ENCODE assay signal across 2 cellular contexts in genomic region chr1:55974714-55975441, GRCh38.
TF ChIP-seq lines count a peak whose summit lies in the region.

No MANE protein-coding gene starts in this region.

TF ChIP-seq in IMR-90, 13 proteins besides CTCF, POLR2A, EP300 and RAD21:
- TF ChIP-seq MAZ (IDR thresholded peaks at IDR 0.05; ENCODE audit: borderline replicate concordance, low read depth, low read length), result no peak
- TF ChIP-seq CEBPB (IDR thresholded peaks at IDR 0.05; ENCODE audit: low read depth, low read length), result peak; percentile 58; the same call in 1 of the 2 replicates
- no peak for TF ChIP-seq BHLHE40 (IDR thresholded peaks at IDR 0.05; ENCODE audit: low read depth, low read length)
- TF ChIP-seq RFX5 (IDR thresholded peaks at IDR 0.05; ENCODE audit: low read depth, low read length), result no peak
- no peak for TF ChIP-seq MXI1 (IDR thresholded peaks at IDR 0.05; ENCODE audit: borderline replicate concordance, low read depth, low read length)

TF ChIP-seq in endothelial cell of umbilical vein, 7 proteins besides CTCF, POLR2A, EP300 and RAD21:
- TF ChIP-seq GATA2 (IDR thresholded peaks at IDR 0.05; ENCODE audit: insufficient read depth, insufficient read length, low read depth, low read length) (no peak), FOS (IDR thresholded peaks at IDR 0.05; ENCODE audit: borderline replicate concordance, insufficient read depth, low read length) (no peak), EZH2 (IDR thresholded peaks at IDR 0.05; ENCODE audit: borderline replicate concordance, low read depth, low read length, severe bottlenecking) (no peak), MYC (IDR thresholded peaks at IDR 0.05; ENCODE audit: low read depth, low read length) (no peak), JUN (IDR thresholded peaks at IDR 0.05; ENCODE audit: borderline replicate concordance, insufficient read depth, insufficient read length, low read depth) (no peak), MAX (IDR thresholded peaks at IDR 0.05; ENCODE audit: insufficient read depth, insufficient read length) (no peak), POLR2AphosphoS5 (IDR thresholded peaks at IDR 0.05; ENCODE audit: insufficient read depth, low read depth, low read length) (no peak)
